Comparison of ENCODE assay signal across 3 cellular contexts in the genomic region with DNA sequence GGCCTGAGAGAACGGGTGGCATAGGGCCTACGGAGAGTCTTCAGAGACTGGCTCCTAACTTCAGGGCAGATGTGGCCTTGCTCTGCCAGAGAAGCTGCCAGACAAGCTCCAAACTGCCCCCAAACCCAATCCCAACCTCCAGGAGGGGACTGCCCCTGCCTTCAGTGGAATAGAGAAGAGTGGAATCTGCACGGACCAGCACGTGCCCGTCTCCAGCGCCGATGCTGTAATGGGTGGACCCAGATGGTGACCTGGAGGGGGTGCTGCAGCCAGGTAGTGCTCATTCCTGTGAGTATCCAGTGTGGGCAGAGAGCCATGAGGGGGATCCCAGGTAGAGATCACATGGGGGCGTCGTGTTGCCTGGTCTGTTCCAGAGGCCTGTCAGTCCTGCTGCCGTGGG.
TF ChIP-seq lines count a peak whose summit lies in the region.

No MANE protein-coding gene starts in this region.

TF ChIP-seq in SK-N-SH, 30 proteins besides CTCF, POLR2A, EP300 and RAD21 (continued from another document):
- TF ChIP-seq GATA2 (CRISPR knock-in tag; IDR thresholded peaks at IDR 0.05) (no peak), RCOR1 (IDR thresholded peaks at IDR 0.05; ENCODE audit: low read length) (no peak), TCF12 (IDR thresholded peaks at IDR 0.05) (no peak), POLR2AphosphoS5 (IDR thresholded peaks at IDR 0.05; ENCODE audit: low read depth, low read length) (no peak), CHD2 (IDR thresholded peaks at IDR 0.05; ENCODE audit: low read length, partially characterized antibody) (no peak), SMC3 (IDR thresholded peaks at IDR 0.05; ENCODE audit: low read depth, low read length) (no peak), YY1 (IDR thresholded peaks at IDR 0.05; ENCODE audit: low read depth) (no peak), TEAD4 (IDR thresholded peaks at IDR 0.05; ENCODE audit: borderline replicate concordance, insufficient read depth) (no peak)
- TF ChIP-seq, protein P1, sequence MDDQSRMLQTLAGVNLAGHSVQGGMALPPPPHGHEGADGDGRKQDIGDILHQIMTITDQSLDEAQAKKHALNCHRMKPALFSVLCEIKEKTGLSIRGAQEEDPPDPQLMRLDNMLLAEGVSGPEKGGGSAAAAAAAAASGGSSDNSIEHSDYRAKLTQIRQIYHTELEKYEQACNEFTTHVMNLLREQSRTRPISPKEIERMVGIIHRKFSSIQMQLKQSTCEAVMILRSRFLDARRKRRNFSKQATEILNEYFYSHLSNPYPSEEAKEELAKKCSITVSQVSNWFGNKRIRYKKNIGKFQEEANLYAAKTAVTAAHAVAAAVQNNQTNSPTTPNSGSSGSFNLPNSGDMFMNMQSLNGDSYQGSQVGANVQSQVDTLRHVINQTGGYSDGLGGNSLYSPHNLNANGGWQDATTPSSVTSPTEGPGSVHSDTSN (IDR thresholded peaks at IDR 0.05): no peak
TF ChIP-seq in SK-N-SH: peak in this region for 0.

TF ChIP-seq in SK-N-SH treated with all-trans-retinoic acid at 6 μM for 48 hours, 23 proteins besides CTCF, POLR2A, EP300 and RAD21 (continued from another document):
- TF ChIP-seq, protein P2, sequence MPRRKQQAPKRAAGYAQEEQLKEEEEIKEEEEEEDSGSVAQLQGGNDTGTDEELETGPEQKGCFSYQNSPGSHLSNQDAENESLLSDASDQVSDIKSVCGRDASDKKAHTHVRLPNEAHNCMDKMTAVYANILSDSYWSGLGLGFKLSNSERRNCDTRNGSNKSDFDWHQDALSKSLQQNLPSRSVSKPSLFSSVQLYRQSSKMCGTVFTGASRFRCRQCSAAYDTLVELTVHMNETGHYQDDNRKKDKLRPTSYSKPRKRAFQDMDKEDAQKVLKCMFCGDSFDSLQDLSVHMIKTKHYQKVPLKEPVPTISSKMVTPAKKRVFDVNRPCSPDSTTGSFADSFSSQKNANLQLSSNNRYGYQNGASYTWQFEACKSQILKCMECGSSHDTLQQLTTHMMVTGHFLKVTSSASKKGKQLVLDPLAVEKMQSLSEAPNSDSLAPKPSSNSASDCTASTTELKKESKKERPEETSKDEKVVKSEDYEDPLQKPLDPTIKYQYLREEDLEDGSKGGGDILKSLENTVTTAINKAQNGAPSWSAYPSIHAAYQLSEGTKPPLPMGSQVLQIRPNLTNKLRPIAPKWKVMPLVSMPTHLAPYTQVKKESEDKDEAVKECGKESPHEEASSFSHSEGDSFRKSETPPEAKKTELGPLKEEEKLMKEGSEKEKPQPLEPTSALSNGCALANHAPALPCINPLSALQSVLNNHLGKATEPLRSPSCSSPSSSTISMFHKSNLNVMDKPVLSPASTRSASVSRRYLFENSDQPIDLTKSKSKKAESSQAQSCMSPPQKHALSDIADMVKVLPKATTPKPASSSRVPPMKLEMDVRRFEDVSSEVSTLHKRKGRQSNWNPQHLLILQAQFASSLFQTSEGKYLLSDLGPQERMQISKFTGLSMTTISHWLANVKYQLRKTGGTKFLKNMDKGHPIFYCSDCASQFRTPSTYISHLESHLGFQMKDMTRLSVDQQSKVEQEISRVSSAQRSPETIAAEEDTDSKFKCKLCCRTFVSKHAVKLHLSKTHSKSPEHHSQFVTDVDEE (CRISPR knock-in tag; IDR thresholded peaks at IDR 0.05): no peak
- TF ChIP-seq SNAI2 (CRISPR knock-in tag; IDR thresholded peaks at IDR 0.05): no peak
- TF ChIP-seq, protein P3, sequence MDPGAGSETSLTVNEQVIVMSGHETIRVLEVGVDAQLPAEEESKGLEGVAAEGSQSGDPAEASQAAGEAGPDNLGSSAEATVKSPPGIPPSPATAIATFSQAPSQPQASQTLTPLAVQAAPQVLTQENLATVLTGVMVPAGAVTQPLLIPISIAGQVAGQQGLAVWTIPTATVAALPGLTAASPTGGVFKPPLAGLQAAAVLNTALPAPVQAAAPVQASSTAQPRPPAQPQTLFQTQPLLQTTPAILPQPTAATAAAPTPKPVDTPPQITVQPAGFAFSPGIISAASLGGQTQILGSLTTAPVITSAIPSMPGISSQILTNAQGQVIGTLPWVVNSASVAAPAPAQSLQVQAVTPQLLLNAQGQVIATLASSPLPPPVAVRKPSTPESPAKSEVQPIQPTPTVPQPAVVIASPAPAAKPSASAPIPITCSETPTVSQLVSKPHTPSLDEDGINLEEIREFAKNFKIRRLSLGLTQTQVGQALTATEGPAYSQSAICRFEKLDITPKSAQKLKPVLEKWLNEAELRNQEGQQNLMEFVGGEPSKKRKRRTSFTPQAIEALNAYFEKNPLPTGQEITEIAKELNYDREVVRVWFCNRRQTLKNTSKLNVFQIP (CRISPR knock-in tag; IDR thresholded peaks at IDR 0.05; ENCODE audit: borderline replicate concordance, low read depth): no peak
- no peak for TF ChIP-seq ESRRG (CRISPR knock-in tag; IDR thresholded peaks at IDR 0.05)
- no peak for TF ChIP-seq ARNTL (CRISPR knock-in tag; IDR thresholded peaks at IDR 0.05; ENCODE audit: borderline replicate concordance, low read depth)
- TF ChIP-seq BACH2 (CRISPR knock-in tag; IDR thresholded peaks at IDR 0.05; ENCODE audit: borderline replicate concordance): no peak
- TF ChIP-seq, protein P4, sequence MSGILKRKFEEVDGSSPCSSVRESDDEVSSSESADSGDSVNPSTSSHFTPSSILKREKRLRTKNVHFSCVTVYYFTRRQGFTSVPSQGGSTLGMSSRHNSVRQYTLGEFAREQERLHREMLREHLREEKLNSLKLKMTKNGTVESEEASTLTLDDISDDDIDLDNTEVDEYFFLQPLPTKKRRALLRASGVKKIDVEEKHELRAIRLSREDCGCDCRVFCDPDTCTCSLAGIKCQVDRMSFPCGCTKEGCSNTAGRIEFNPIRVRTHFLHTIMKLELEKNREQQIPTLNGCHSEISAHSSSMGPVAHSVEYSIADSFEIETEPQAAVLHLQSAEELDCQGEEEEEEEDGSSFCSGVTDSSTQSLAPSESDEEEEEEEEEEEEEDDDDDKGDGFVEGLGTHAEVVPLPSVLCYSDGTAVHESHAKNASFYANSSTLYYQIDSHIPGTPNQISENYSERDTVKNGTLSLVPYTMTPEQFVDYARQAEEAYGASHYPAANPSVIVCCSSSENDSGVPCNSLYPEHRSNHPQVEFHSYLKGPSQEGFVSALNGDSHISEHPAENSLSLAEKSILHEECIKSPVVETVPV (CRISPR knock-in tag; IDR thresholded peaks at IDR 0.05): no peak
- no peak for TF ChIP-seq CSDC2 (CRISPR knock-in tag; IDR thresholded peaks at IDR 0.05)
- no peak for TF ChIP-seq PPARA (CRISPR knock-in tag; IDR thresholded peaks at IDR 0.05; ENCODE audit: borderline replicate concordance)
- TF ChIP-seq ZFP30 (CRISPR knock-in tag; IDR thresholded peaks at IDR 0.05): no peak
- TF ChIP-seq TOX (CRISPR knock-in tag; IDR thresholded peaks at IDR 0.05; ENCODE audit: borderline replicate concordance): no peak
- no peak for TF ChIP-seq RARB (CRISPR knock-in tag; IDR thresholded peaks at IDR 0.05)
- TF ChIP-seq ZNF565 (CRISPR knock-in tag; conservative IDR thresholded peaks at IDR 0.05; ENCODE audit: low read depth): no peak
- TF ChIP-seq TCF4 (CRISPR knock-in tag; IDR thresholded peaks at IDR 0.05; ENCODE audit: borderline replicate concordance): no peak

TF ChIP-seq in HepG2, 621 proteins besides CTCF, POLR2A, EP300 and RAD21 (continued from another document and continues in another):
- TF ChIP-seq, protein P5, sequence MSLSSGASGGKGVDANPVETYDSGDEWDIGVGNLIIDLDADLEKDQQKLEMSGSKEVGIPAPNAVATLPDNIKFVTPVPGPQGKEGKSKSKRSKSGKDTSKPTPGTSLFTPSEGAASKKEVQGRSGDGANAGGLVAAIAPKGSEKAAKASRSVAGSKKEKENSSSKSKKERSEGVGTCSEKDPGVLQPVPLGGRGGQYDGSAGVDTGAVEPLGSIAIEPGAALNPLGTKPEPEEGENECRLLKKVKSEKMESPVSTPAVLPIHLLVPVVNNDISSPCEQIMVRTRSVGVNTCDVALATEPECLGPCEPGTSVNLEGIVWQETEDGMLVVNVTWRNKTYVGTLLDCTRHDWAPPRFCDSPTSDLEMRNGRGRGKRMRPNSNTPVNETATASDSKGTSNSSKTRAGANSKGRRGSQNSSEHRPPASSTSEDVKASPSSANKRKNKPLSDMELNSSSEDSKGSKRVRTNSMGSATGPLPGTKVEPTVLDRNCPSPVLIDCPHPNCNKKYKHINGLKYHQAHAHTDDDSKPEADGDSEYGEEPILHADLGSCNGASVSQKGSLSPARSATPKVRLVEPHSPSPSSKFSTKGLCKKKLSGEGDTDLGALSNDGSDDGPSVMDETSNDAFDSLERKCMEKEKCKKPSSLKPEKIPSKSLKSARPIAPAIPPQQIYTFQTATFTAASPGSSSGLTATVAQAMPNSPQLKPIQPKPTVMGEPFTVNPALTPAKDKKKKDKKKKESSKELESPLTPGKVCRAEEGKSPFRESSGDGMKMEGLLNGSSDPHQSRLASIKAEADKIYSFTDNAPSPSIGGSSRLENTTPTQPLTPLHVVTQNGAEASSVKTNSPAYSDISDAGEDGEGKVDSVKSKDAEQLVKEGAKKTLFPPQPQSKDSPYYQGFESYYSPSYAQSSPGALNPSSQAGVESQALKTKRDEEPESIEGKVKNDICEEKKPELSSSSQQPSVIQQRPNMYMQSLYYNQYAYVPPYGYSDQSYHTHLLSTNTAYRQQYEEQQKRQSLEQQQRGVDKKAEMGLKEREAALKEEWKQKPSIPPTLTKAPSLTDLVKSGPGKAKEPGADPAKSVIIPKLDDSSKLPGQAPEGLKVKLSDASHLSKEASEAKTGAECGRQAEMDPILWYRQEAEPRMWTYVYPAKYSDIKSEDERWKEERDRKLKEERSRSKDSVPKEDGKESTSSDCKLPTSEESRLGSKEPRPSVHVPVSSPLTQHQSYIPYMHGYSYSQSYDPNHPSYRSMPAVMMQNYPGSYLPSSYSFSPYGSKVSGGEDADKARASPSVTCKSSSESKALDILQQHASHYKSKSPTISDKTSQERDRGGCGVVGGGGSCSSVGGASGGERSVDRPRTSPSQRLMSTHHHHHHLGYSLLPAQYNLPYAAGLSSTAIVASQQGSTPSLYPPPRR (CRISPR knock-in tag; IDR thresholded peaks at IDR 0.05; ENCODE audit: borderline replicate concordance): no peak
- TF ChIP-seq ZSCAN12 (CRISPR knock-in tag; IDR thresholded peaks at IDR 0.05): no peak
- TF ChIP-seq ZNF564 (CRISPR knock-in tag; IDR thresholded peaks at IDR 0.05): no peak
- TF ChIP-seq, protein P6, sequence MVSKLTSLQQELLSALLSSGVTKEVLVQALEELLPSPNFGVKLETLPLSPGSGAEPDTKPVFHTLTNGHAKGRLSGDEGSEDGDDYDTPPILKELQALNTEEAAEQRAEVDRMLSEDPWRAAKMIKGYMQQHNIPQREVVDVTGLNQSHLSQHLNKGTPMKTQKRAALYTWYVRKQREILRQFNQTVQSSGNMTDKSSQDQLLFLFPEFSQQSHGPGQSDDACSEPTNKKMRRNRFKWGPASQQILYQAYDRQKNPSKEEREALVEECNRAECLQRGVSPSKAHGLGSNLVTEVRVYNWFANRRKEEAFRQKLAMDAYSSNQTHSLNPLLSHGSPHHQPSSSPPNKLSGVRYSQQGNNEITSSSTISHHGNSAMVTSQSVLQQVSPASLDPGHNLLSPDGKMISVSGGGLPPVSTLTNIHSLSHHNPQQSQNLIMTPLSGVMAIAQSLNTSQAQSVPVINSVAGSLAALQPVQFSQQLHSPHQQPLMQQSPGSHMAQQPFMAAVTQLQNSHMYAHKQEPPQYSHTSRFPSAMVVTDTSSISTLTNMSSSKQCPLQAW (CRISPR knock-in tag; IDR thresholded peaks at IDR 0.05): no peak
- TF ChIP-seq, protein P7, sequence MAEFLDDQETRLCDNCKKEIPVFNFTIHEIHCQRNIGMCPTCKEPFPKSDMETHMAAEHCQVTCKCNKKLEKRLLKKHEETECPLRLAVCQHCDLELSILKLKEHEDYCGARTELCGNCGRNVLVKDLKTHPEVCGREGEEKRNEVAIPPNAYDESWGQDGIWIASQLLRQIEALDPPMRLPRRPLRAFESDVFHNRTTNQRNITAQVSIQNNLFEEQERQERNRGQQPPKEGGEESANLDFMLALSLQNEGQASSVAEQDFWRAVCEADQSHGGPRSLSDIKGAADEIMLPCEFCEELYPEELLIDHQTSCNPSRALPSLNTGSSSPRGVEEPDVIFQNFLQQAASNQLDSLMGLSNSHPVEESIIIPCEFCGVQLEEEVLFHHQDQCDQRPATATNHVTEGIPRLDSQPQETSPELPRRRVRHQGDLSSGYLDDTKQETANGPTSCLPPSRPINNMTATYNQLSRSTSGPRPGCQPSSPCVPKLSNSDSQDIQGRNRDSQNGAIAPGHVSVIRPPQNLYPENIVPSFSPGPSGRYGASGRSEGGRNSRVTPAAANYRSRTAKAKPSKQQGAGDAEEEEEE (CRISPR knock-in tag; IDR thresholded peaks at IDR 0.05; ENCODE audit: borderline replicate concordance): no peak
- TF ChIP-seq, protein P8, sequence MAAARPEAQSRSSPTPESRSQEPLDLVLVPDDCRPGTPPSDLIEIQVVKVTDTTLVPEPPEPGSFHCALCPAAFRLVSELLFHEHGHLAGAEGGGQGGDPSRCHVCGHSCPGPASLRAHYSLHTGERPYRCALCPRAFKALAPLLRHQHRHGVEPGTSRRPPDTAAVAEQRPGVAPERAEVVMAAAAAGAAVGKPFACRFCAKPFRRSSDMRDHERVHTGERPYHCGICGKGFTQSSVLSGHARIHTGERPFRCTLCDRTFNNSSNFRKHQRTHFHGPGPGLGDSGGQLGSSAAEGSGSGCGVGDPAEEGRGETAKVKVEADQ (CRISPR knock-in tag; IDR thresholded peaks at IDR 0.05; ENCODE audit: borderline replicate concordance): no peak
- TF ChIP-seq, protein P9, sequence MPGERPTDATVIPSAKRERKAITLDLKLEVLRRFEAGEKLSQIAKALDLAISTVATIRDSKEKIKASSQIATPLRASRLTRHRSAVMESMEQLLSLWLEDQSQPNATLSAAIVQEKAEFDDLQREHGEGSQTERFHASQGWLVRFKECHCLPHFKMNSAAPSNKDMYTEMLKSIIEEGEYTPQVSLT (CRISPR knock-in tag; IDR thresholded peaks at IDR 0.05; ENCODE audit: borderline replicate concordance, low read depth): no peak
- TF ChIP-seq ZNF552 (CRISPR knock-in tag; IDR thresholded peaks at IDR 0.05; ENCODE audit: borderline replicate concordance): no peak
- TF ChIP-seq, protein P10, sequence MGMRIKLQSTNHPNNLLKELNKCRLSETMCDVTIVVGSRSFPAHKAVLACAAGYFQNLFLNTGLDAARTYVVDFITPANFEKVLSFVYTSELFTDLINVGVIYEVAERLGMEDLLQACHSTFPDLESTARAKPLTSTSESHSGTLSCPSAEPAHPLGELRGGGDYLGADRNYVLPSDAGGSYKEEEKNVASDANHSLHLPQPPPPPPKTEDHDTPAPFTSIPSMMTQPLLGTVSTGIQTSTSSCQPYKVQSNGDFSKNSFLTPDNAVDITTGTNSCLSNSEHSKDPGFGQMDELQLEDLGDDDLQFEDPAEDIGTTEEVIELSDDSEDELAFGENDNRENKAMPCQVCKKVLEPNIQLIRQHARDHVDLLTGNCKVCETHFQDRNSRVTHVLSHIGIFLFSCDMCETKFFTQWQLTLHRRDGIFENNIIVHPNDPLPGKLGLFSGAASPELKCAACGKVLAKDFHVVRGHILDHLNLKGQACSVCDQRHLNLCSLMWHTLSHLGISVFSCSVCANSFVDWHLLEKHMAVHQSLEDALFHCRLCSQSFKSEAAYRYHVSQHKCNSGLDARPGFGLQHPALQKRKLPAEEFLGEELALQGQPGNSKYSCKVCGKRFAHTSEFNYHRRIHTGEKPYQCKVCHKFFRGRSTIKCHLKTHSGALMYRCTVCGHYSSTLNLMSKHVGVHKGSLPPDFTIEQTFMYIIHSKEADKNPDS (CRISPR knock-in tag; IDR thresholded peaks at IDR 0.05): no peak
- TF ChIP-seq NFKB2 (CRISPR knock-in tag; IDR thresholded peaks at IDR 0.05; ENCODE audit: borderline replicate concordance): no peak
- TF ChIP-seq PHB2 (IDR thresholded peaks at IDR 0.05; ENCODE audit: partially characterized antibody): no peak
